Comparison of ENCODE assay signal across 8 cellular contexts in the genomic region with DNA sequence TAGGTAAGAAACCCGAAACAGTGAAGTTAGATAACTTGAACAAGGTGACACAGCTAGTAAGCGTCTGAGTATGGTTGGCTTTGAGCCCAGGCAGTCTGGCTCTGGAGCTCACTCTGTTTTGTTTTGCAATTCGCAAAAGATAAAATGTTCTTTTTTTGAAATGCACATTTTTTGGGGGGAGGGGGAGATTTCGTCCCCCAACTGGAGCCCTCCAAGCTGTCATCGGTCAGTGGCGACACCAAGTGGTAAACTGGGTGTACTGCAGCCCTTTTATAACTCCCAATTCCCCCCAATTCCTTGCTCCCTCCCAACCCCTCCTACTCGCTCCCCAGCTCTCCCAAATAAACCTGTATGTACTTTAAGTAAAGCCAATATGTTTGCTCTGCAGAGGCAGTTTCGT. TPM values are rescaled to one million over a fixed set of nuclear protein-coding genes. Genes with fewer than 3 reads are reported as not detected.
A peak's percentile ranks its signal among the peaks of the same experiment; 100 is the strongest.
DNase-seq lines count a peak whose midpoint lies in the region; ATAC-seq and TF ChIP-seq lines count a peak whose summit lies in the region.

No MANE protein-coding gene starts in this region.

- peaks cover 5% of the 10 kb centered on the region for H3K4me1 ChIP-seq in cardiac muscle cell (ENCODE audit: low read depth)
- peaks cover 18% of the 10 kb centered on the region for H3K4me1 ChIP-seq in body of pancreas
- peaks cover 0 to 5% (median 0%) of the 10 kb centered on the region in 4 donors for H3K4me1 ChIP-seq in tibial artery

- TF ChIP-seq CTCF in cardiac muscle cell (IDR thresholded peaks at IDR 0.05; ENCODE audit: low read depth, low read length) (peak; percentile 77), body of pancreas (IDR thresholded peaks at IDR 0.05) (peak; percentile 24 to 64 (median 60)), tibial artery (IDR thresholded peaks at IDR 0.05) (peak; percentile 56 to 70)

- no peaks in the 10 kb centered on the region for H3K27me3 ChIP-seq in cardiac muscle cell
- H3K27me3 ChIP-seq in body of pancreas = no peaks in the 10 kb centered on the region
- H3K27me3 ChIP-seq in tibial artery = no peaks in the 10 kb centered on the region

- 5% methylated on average over 8 of the region's 8 CpGs for WGBS in body of pancreas, 2 donors

- DNase-seq in cardiac muscle cell (ENCODE audit: low read depth in 1 of 2, low spot score in 1 of 2) = peak; percentile 34 to 89
- DNase-seq in cardiac septum (ENCODE audit: low spot score) = no peak
- DNase-seq in NCI-H82 (lab: John Stamatoyannopoulos, UW) = peak; percentile 50
- DNase-seq in body of pancreas = peak; percentile 50 to 75 (median 69)
- peak; percentile 50 for DNase-seq in left kidney (ENCODE audit: low read depth, low spot score)
- DNase-seq in tibial artery = peak; percentile 39 to 61
- DNase-seq in SKM-1 treated with dmso at 0.1 percent for 144 hours (lab: John Stamatoyannopoulos, UW; ENCODE audit: unreplicated experiment) = no peak
- DNase-seq in central memory CD4-positive, alpha-beta T cell = no peak

- H3K36me3 ChIP-seq in cardiac muscle cell (no peaks in the 10 kb centered on the region), body of pancreas (replicated peaks in 1 of 2; ENCODE audit: insufficient read depth in 1 of 2, low read depth in 2 of 2) (no peaks in the 10 kb centered on the region), tibial artery (no peaks in the 10 kb centered on the region)

- no peak overlapping the region for H3K4me3 ChIP-seq in cardiac muscle cell
- H3K4me3 ChIP-seq in body of pancreas = no peak overlapping the region
- H3K4me3 ChIP-seq in tibial artery = no peak overlapping the region

- no peak overlapping the region for H3K27ac ChIP-seq in cardiac muscle cell
- H3K27ac ChIP-seq in body of pancreas = no peak overlapping the region
- peak overlapping the region in 1 of 2 donors; percentile 50 for H3K27ac ChIP-seq in tibial artery

- intact Hi-C loops in cardiac septum (cut with DNase I) = loop anchor here (5.0 kb wide), 1 partner anchor 163 kb away; no protein-coding TSS in a partner anchor
- intact Hi-C loops in body of pancreas (cut with DNase I) = loop anchor here (10.0 kb wide), 1 partner anchor 665 kb away; no protein-coding TSS in a partner anchor
- intact Hi-C loops in tibial artery (cut with DNase I; ENCODE audit: low total_unique reads) = no loop called here

- no peak for ATAC-seq in body of pancreas

- no peaks in the 10 kb centered on the region for H3K9me3 ChIP-seq in cardiac muscle cell (ENCODE audit: low read depth)
- no peaks in the 10 kb centered on the region for H3K9me3 ChIP-seq in body of pancreas
- H3K9me3 ChIP-seq in tibial artery = no peaks in the 10 kb centered on the region

- TF ChIP-seq POLR2A in body of pancreas (IDR thresholded peaks at IDR 0.05) = no peak

RNA-seq across cellular contexts. Expression of gene CLCN5, which starts 2.8 kb away (rescaled TPM):
- 16.6 TPM in 2 replicates for total RNA-seq in cardiac muscle cell
- polyA plus RNA-seq in cardiac muscle cell = 6.2 and 6.6 TPM in 2 replicates
- total RNA-seq in cardiac septum = 2.1 TPM
- total RNA-seq in body of pancreas = 1 to 10 TPM; 2.0 to 5.2 TPM

RNA-seq across cellular contexts. Expression of gene USP27X, which starts 40.3 kb away (rescaled TPM):
- 2.9 and 3.8 TPM in 2 replicates for total RNA-seq in cardiac muscle cell
- polyA plus RNA-seq in cardiac muscle cell = 1.7 and 1.8 TPM in 2 replicates
- total RNA-seq in cardiac septum = 2.3 TPM
- 1 to 10 TPM in 1 of 2 donors, under 1 TPM in 1; 0.99 to 1.3 TPM for total RNA-seq in body of pancreas

Comparison
In these comparisons a context has a peak if more than half of its experiments do, and no peak if none do; other contexts are left out.
1. DNase-seq: peak in cardiac muscle cell (2 of 2), NCI-H82 (single experiment), body of pancreas (4 of 4), left kidney (single experiment) and tibial artery (2 of 2); none in cardiac septum (single experiment), SKM-1 treated with dmso at 0.1 percent for 144 hours (single experiment) and central memory CD4-positive, alpha-beta T cell (single experiment).
2. Peak in every context shown above with its lines, with median percentiles within 50 percentile points of each other: CTCF ChIP-seq.